ENCODE assay signal across 17 cellular contexts in genomic region chr17:48123776-48124388, GRCh38.
"Had no signal": no experiment of that assay in that cellular context is flagged by ENCODE, and none has a peak within 500 bp of the region (broad histone marks: within the 10 kb centered on the region; RNA-seq: fewer than 3 reads in every experiment).

No MANE protein-coding gene starts in this region.

- H3K27ac ChIP-seq: cardiac muscle cell, esophagus squamous epithelium, skin epidermis, upper lobe of left lung, WERI-Rb-1 had no signal

- ATAC-seq: left ventricle myocardium superior; mucosa of descending colon; naive thymus-derived CD4-positive, alpha-beta T cell had no signal

- H3K4me1 Mint-ChIP-seq: memory B cell had no signal

- DNase-seq: activated CD4-positive, alpha-beta T cell treated with anti-CD3 and anti-CD28 coated beads for 4 hours; activated gamma-delta T cell; activated T-cell treated with anti-CD3 and anti-CD28 coated beads for 4 hours; esophagus squamous epithelium; left ventricle myocardium superior; mucosa of descending colon; naive thymus-derived CD4-positive, alpha-beta T cell; stimulated activated CD4-positive, alpha-beta T cell treated with anti-CD3 and anti-CD28 coated beads, Interleukin-4, amount 100 ng/mL, for 24 hours; stimulated activated naive CD4-positive, alpha-beta T cell treated with Interleukin-2 at 50 U/mL for 16 hours; upper lobe of left lung; WERI-Rb-1 had no signal

- H3K4me1 ChIP-seq: upper lobe of left lung had no signal

- H3K4me3 ChIP-seq: cardiac muscle cell, esophagus squamous epithelium, mucosa of descending colon, skin epidermis, upper lobe of left lung had no signal

- H3K27ac Mint-ChIP-seq: T-helper 1 cell treated with Interleukin-12 subunit alpha and Interleukin-12 subunit beta and Interleukin-4 antibody, amounts not matched to agents 30 μg/mL and 1 μg/mL, for 36 hours had no signal

- H3K27me3 Mint-ChIP-seq: memory B cell; naive thymus-derived CD4-positive, alpha-beta T cell had no signal

- H3K27me3 ChIP-seq: cardiac muscle cell, esophagus squamous epithelium, upper lobe of left lung had no signal

- H3K4me3 Mint-ChIP-seq: memory B cell; naive thymus-derived CD4-positive, alpha-beta T cell; T-helper 1 cell treated with Interleukin-12 subunit alpha and Interleukin-12 subunit beta and Interleukin-4 antibody, amounts not matched to agents 30 μg/mL and 1 μg/mL, for 36 hours had no signal

- H3K9me3 ChIP-seq: esophagus squamous epithelium, mucosa of descending colon, upper lobe of left lung had no signal

- FAIRE-seq: colon, endothelial cell of umbilical vein had no signal

- H3K9me3 Mint-ChIP-seq: memory B cell; naive thymus-derived CD4-positive, alpha-beta T cell; T-helper 1 cell treated with Interleukin-12 subunit alpha and Interleukin-12 subunit beta and Interleukin-4 antibody, amounts not matched to agents 30 μg/mL and 1 μg/mL, for 36 hours had no signal
